ENCODE assay signal across 1 cellular context in the genomic region with DNA sequence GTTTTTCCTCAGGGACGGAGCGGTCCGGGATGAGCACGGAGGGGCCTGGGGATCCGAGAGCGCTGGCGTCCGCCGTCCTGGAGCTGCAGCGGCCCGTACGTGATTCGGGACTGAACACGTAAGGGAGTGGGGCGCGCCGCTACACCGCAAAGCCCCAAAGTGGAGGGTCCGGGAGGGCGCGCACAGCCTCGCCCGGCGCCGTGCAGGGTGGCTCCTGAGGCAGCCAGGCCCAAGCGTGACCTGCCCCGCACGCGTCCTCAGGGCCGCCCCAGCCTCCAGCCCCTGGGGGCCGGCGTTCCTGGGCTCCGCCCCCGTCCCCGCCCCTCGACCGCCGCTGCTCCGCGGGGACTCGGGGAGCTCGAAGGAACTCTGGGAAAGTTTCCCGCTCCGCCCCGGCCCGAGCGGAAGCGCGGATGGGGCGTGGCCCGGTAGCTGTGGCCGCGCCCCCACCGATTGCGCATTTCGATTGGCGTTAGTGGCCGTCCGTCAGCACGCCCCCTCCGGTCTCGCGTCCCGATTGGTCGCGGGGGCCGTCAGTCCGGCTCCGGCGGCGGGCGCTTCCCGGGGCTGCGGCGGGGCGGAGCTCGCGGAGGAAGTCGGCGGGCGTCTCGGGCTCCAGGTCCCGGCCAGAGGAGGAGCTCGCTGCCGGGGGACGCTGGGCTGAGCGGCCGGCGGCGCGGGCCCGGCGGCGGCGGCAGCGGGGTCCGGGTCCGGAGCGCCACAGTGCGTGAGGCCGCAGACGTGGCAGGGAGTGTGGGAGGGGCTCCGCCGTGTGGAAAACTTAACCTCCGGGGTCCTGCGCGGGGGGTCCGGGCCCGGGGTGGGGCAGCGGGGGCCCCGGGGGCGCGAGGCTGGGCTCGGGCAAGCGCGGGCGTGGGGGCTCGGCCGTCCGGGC.
TF ChIP-seq lines count a peak whose summit lies in the region.

ANKRD16 (minus strand) TSS at position 270 of the 895 bp plus-strand sequence. CDS start 539 bp downstream, outside the sequence.
FBH1 (plus strand) TSS at position 620 of the 895 bp plus-strand sequence; CDS start at position 723, 103 bp downstream.

TF ChIP-seq in HepG2, 621 proteins besides CTCF, POLR2A, EP300 and RAD21 (continued from another document and continues in another):
- TF ChIP-seq, protein P1, sequence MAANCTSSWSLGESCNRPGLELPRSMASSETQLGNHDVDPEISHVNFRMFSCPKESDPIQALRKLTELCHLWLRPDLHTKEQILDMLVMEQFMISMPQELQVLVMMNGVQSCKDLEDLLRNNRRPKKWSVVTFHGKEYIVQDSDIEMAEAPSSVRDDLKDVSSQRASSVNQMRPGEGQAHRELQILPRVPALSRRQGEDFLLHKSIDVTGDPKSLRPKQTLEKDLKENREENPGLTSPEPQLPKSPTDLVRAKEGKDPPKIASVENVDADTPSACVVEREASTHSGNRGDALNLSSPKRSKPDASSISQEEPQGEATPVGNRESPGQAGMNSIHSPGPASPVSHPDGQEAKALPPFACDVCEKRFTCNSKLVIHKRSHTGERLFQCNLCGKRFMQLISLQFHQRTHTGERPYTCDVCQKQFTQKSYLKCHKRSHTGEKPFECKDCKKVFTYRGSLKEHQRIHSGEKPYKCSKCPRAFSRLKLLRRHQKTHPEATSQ (CRISPR knock-in tag; IDR thresholded peaks at IDR 0.05; ENCODE audit: borderline replicate concordance), result no peak
- TF ChIP-seq MLLT10 (CRISPR knock-in tag; IDR thresholded peaks at IDR 0.05) (no peak), IRF1 (CRISPR knock-in tag; IDR thresholded peaks at IDR 0.05; ENCODE audit: low read depth) (no peak), TP53 (CRISPR knock-in tag; conservative IDR thresholded peaks at IDR 0.05) (0 out of 2 replicates have a peak, but pooled peaks have one; percentile 53), ARID4A (CRISPR knock-in tag; IDR thresholded peaks at IDR 0.05; ENCODE audit: borderline replicate concordance) (peak; percentile 89), ZNF101 (CRISPR knock-in tag; IDR thresholded peaks at IDR 0.05; ENCODE audit: borderline replicate concordance, low read depth) (no peak), ZNF629 (CRISPR knock-in tag; conservative IDR thresholded peaks at IDR 0.05) (peak; percentile 16; the same call in 1 of the 2 replicates), DR1 (CRISPR knock-in tag; IDR thresholded peaks at IDR 0.05) (peak; percentile 31; the same call in 1 of the 2 replicates), ZNF737 (CRISPR knock-in tag; IDR thresholded peaks at IDR 0.05; ENCODE audit: borderline replicate concordance) (no peak), MLXIP (CRISPR knock-in tag; IDR thresholded peaks at IDR 0.05; ENCODE audit: borderline replicate concordance) (no peak), SATB2 (CRISPR knock-in tag; IDR thresholded peaks at IDR 0.05) (peak; percentile 48; the same call in 1 of the 2 replicates), SNRNP70 (IDR thresholded peaks at IDR 0.05; ENCODE audit: low read depth, low read length) (no peak), KMT2A (CRISPR knock-in tag; IDR thresholded peaks at IDR 0.05) (peak; percentile 69; the same call in 1 of the 2 replicates), RFX5 (IDR thresholded peaks at IDR 0.05; ENCODE audit: low read depth, low read length) (no peak), HNRNPUL1 (IDR thresholded peaks at IDR 0.05; ENCODE audit: low read depth, low read length) (no peak), ZNF749 (CRISPR knock-in tag; IDR thresholded peaks at IDR 0.05; ENCODE audit: borderline replicate concordance) (peak; percentile 13; the same call in 1 of the 2 replicates), ZBTB33 (CRISPR knock-in tag; IDR thresholded peaks at IDR 0.05) (no peak), ZNF180 (CRISPR knock-in tag; IDR thresholded peaks at IDR 0.05; ENCODE audit: borderline replicate concordance, low read depth) (no peak), HDAC1 (CRISPR knock-in tag; IDR thresholded peaks at IDR 0.05) (peak; percentile 96), NFE2 (CRISPR knock-in tag; IDR thresholded peaks at IDR 0.05) (no peak), WIZ (CRISPR knock-in tag; IDR thresholded peaks at IDR 0.05) (no peak), NCOA5 (CRISPR knock-in tag; IDR thresholded peaks at IDR 0.05) (no peak), ZNF251 (CRISPR knock-in tag; IDR thresholded peaks at IDR 0.05) (no peak), ZSCAN12 (CRISPR knock-in tag; IDR thresholded peaks at IDR 0.05) (0 out of 2 replicates have a peak, but pooled peaks have one; percentile 54), YEATS2 (CRISPR knock-in tag; IDR thresholded peaks at IDR 0.05; ENCODE audit: borderline replicate concordance) (peak; percentile 79; the same call in 1 of the 2 replicates), ZSCAN25 (CRISPR knock-in tag; IDR thresholded peaks at IDR 0.05) (peak; percentile 69; the same call in 1 of the 2 replicates), RELA (CRISPR knock-in tag; IDR thresholded peaks at IDR 0.05) (0 out of 2 replicates have a peak, but pooled peaks have one; percentile 51), NFYC (CRISPR knock-in tag; IDR thresholded peaks at IDR 0.05) (peak; percentile 100), ZNF552 (CRISPR knock-in tag; IDR thresholded peaks at IDR 0.05; ENCODE audit: borderline replicate concordance) (no peak), ZHX2 (IDR thresholded peaks at IDR 0.05; ENCODE audit: low read depth) (no peak), ZHX2 (CRISPR knock-in tag; IDR thresholded peaks at IDR 0.05; ENCODE audit: borderline replicate concordance) (no peak), TERF1 (CRISPR knock-in tag; IDR thresholded peaks at IDR 0.05) (no peak), HOXD1 (CRISPR knock-in tag; IDR thresholded peaks at IDR 0.05) (0 out of 2 replicates have a peak, but pooled peaks have one; percentile 37), MBD4 (IDR thresholded peaks at IDR 0.05; ENCODE audit: borderline replicate concordance, low read length) (no peak)
- TF ChIP-seq, protein P2, sequence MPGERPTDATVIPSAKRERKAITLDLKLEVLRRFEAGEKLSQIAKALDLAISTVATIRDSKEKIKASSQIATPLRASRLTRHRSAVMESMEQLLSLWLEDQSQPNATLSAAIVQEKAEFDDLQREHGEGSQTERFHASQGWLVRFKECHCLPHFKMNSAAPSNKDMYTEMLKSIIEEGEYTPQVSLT (CRISPR knock-in tag; IDR thresholded peaks at IDR 0.05; ENCODE audit: borderline replicate concordance, low read depth), result no peak
